8 cellular contexts compared by ENCODE assay signal in genomic region chr1:19251305-19252196, GRCh38. TPM values are rescaled to one million over a fixed set of nuclear protein-coding genes. Genes with fewer than 3 reads are reported as not detected.
DNase-seq lines count a peak whose midpoint lies in the region; ATAC-seq and TF ChIP-seq lines count a peak whose summit lies in the region.

Gene EMC1 (minus strand): TSS chr1:19251524. CDS start chr1:19251509, 15 bp downstream.
Gene MRTO4 (plus strand): TSS chr1:19251805. CDS start chr1:19251836, 31 bp downstream.

- TF ChIP-seq POLR2A in GM18526 (IDR thresholded peaks at IDR 0.05; ENCODE audit: extremely low read depth, insufficient read length) = peak; percentile 93
- TF ChIP-seq POLR2A in spleen (IDR thresholded peaks at IDR 0.05) = no peak

- peak; percentile 85 for ATAC-seq in HG03064 (IDR thresholded peaks at IDR 0.05; ENCODE audit: low read depth, unreplicated experiment)

- POLR2A ChIA-PET in A673 (lab: Charles Lee; ENCODE audit: low non-redundant PET) = interaction anchor here (0.9 kb wide), 1 partner anchor 10 kb away, joined by 4 read pairs; no protein-coding TSS in a partner anchor

- H3K9me3 ChIP-seq in A673 (ENCODE audit: low read depth, low read length, poor library complexity, severe bottlenecking) (no peaks in the 10 kb centered on the region), spleen (no peaks in the 10 kb centered on the region)

- H3K4me1 ChIP-seq in A673 (ENCODE audit: insufficient read depth, low read length, poor library complexity, severe bottlenecking) (peaks cover 25% of the 10 kb centered on the region), spleen (peaks cover 21 to 68% (median 43%) of the 10 kb centered on the region in 6 donors)

- H3K27ac ChIP-seq in A673 (ENCODE audit: low read depth, low read length, poor library complexity, severe bottlenecking) = peak within 1 kb of the TSS; percentile 99
- H3K27ac ChIP-seq in caudate nucleus (ENCODE audit: low read depth, low read length) = peak within 1 kb of the TSS; percentile 99
- H3K27ac ChIP-seq in spleen = peak within 1 kb of the TSS; percentile 93 to 99 (median 96)

- TF ChIP-seq CTCF in A673 (conservative IDR thresholded peaks at IDR 0.05; ENCODE audit: low read depth, low read length) = no peak
- peak in 4 of 11 experiments; percentile 6 to 24 (median 22) for TF ChIP-seq CTCF in spleen (IDR thresholded peaks at IDR 0.05 in 8 of 11, conservative IDR thresholded peaks at IDR 0.05 in 3 of 11)

- CTCF ChIA-PET in A673 (lab: Charles Lee) = interaction anchor here (0.7 kb wide), 1 partner anchor 402 kb away, joined by 3 read pairs; no protein-coding TSS in a partner anchor

- DNase-seq in A673 (ENCODE audit: low spot score) (peak; percentile 94), NCI-H2227 (lab: John Stamatoyannopoulos, UW; ENCODE audit: unreplicated experiment) (peak; percentile 93), caudate nucleus (lab: John Stamatoyannopoulos, UW) (peak in 60 of 61 donors; percentile 18 to 98 (median 84)), inferior parietal cortex (ENCODE audit: extremely low spot score) (peak; percentile 90), spleen (peak; percentile 97)
- peak; percentile 82 to 86 (median 84) for DNase-seq in activated CD4-positive, CD25-positive, alpha-beta regulatory T cell (lab: John Stamatoyannopoulos, UW)

- H3K36me3 ChIP-seq in A673 (ENCODE audit: insufficient read depth, low read length, poor library complexity, severe bottlenecking) = peaks cover 27% of the 10 kb centered on the region
- peaks cover 0 to 41% (median 14%) of the 10 kb centered on the region in 6 donors for H3K36me3 ChIP-seq in spleen

- BruUV-seq in A673 (replicated peaks; lab: Mats Ljungman, UMichigan) = no TSS peak

- peak within 1 kb of the TSS; percentile 84 for H3K4me3 ChIP-seq in A673 (ENCODE audit: low read depth, low read length, poor library complexity, severe bottlenecking)
- peak within 1 kb of the TSS; percentile 80 to 98 (median 97) for H3K4me3 ChIP-seq in spleen

- intact Hi-C loops in A673 (cut with micrococcal nuclease; ENCODE audit: unreplicated experiment) = loop anchor here (2.0 kb wide), 2 partner anchors 61 to 401 kb away; partner anchors contain the start of genes AKR7A2 and SLC66A1
- intact Hi-C loops in spleen (cut with DNase I; ENCODE audit: low total_unique reads) = no loop called here

- WGBS in spleen, 5 donors = 0 to 1% (median 0%) methylated on average over 49 to 81 of the region's 81 CpGs

- no peaks in the 10 kb centered on the region for H3K27me3 ChIP-seq in A673 (replicated peaks; ENCODE audit: insufficient read depth, low read depth, low read length, poor library complexity)
- H3K27me3 ChIP-seq in spleen (replicated peaks in 1 of 7) = no peaks in the 10 kb centered on the region

RNA-seq across cellular contexts. Expression of gene EMC1, which starts in this region (rescaled TPM):
- 75.9 and 84.3 TPM in 2 replicates for total RNA-seq in A673 (2021)
- 10 to 100 TPM; 20.9 to 45.6 (median 32.2) TPM for total RNA-seq in spleen
- polyA plus RNA-seq in spleen = 1 to 10 TPM; 5.1 to 9.7 (median 5.6) TPM

RNA-seq across cellular contexts. Expression of gene MRTO4, which starts in this region (rescaled TPM):
- total RNA-seq in A673 (2021) = 125 and 145 TPM in 2 replicates
- total RNA-seq in spleen = 10 to 100 TPM; 12.1 to 31.6 (median 20.7) TPM
- polyA plus RNA-seq in spleen = 10 to 100 TPM; 41.3 to 44.1 (median 43.2) TPM

Comparison
In these comparisons a context has a peak if more than half of its experiments do, and no peak if none do; other contexts are left out.
1. Peak in every context shown above with its lines: DNase-seq, ATAC-seq, H3K4me3 ChIP-seq and H3K27ac ChIP-seq.